14 cellular contexts compared by ENCODE assay signal in the genomic region with DNA sequence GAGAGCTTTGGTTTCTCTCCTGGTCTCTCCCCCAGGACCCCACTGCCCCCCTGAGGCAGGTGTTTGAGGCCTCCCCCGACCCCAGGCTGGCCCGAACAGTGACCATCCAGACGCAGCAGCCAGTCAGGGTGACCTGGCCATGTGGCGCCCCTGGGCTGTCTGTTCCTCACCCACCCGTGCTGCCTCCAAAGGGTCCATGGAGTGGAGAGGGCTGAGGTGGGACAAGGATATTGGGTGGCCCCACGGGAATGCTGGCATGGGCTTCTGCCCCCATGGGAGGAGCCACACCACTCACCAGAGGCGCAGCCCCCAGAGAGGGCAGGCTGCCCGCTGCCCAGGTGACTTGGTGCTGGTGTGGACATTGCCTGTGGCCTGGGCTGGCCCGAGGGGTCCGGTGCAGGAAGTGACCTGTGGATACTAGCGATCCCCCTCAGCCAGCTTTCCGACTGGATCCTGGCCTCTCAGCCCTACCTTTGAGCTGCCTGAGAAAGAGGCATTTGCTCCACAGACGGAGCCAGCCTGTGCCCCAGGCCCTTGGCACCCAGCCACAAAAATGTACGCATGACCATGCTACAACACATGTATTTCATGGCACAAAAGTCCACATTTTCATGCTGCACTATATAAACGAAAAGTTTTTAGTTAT.
"Had no signal": no experiment of that assay in that cellular context is flagged by ENCODE, and none has a peak within 500 bp of the region (broad histone marks: within the 10 kb centered on the region; RNA-seq: fewer than 3 reads in every experiment).

No MANE protein-coding gene starts in this region.

- H3K27me3 ChIP-seq: right atrium auricular region, tibial nerve had no signal

- DNase-seq: activated CD4-positive, alpha-beta T cell treated with anti-CD3 and anti-CD28 coated beads for 36 hours; activated naive CD4-positive, alpha-beta T cell treated with anti-CD3 and anti-CD28 coated beads for 36 hours; activated T-cell treated with anti-CD3 and anti-CD28 coated beads for 4 hours; central memory CD4-positive, alpha-beta T cell; effector CD4-positive, alpha-beta T cell; immature natural killer cell; left colon; naive thymus-derived CD4-positive, alpha-beta T cell; WERI-Rb-1 had no signal

- H3K9me3 ChIP-seq: right atrium auricular region, tibial nerve had no signal

- ATAC-seq: left colon had no signal

- H3K36me3 ChIP-seq: right atrium auricular region, tibial nerve, WERI-Rb-1 had no signal

- H3K4me3 ChIP-seq: coronary artery, lung, right atrium auricular region, skin epidermis, tibial nerve had no signal

- H3K27ac ChIP-seq: coronary artery, right atrium auricular region, tibial nerve, WERI-Rb-1 had no signal
